ENCODE assay signal across 29 cellular contexts in the genomic region with DNA sequence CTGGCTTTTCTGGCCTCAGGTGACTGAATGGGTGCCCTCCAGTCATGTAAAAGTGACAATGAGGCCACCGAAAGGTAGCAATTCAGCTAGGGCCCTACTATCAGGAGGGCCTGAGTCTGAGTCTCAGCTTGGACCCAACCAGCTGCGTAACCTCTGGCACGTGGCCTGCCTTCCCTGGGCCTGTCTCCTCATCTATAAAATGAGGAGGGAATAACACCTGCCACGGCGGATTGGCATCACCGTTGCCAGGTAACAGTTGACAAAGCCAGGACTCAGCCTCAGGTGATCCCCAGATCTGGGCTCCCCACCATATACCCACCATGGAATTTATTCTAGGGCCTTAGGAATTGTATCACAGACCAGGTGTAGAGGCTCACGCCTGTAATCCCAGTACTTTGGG.
"Had no signal": no experiment of that assay in that cellular context is flagged by ENCODE, and none has a peak within 500 bp of the region (broad histone marks: within the 10 kb centered on the region; RNA-seq: fewer than 3 reads in every experiment).

No MANE protein-coding gene starts in this region.

- H3K27me3 ChIP-seq: ascending aorta, cardiac muscle cell, SJCRH30 had no signal

- H3K27me3 Mint-ChIP-seq: activated CD8-positive, alpha-beta T cell treated with anti-CD3 and anti-CD28 coated beads for 36 hours; activated naive CD4-positive, alpha-beta T cell treated with anti-CD3 and anti-CD28 coated beads, Interleukin-2, amount 50 U/mL, for 24 hours; activated naive CD8-positive, alpha-beta T cell treated with anti-CD3 and anti-CD28 coated beads, Interleukin-2, amount 10 ng/mL, durations not matched to agents 7 days and 5 days; activated T-helper 17 cell treated with anti-CD3 and anti-CD28 coated beads, Interleukin-2, amount 50 U/mL, for 72 hours had no signal

- H3K4me3 ChIP-seq: ascending aorta, cardiac muscle cell, SJCRH30, SK-N-MC had no signal

- H3K36me3 Mint-ChIP-seq: activated naive CD8-positive, alpha-beta T cell treated with anti-CD3 and anti-CD28 coated beads, Interleukin-2, amount 10 ng/mL, durations not matched to agents 7 days and 5 days had no signal

- H3K9me3 Mint-ChIP-seq: activated CD8-positive, alpha-beta T cell treated with anti-CD3 and anti-CD28 coated beads for 36 hours; activated naive CD4-positive, alpha-beta T cell treated with anti-CD3 and anti-CD28 coated beads, Interleukin-2, amount 50 U/mL, for 24 hours; activated naive CD8-positive, alpha-beta T cell treated with anti-CD3 and anti-CD28 coated beads, Interleukin-2, amount 10 ng/mL, durations not matched to agents 7 days and 5 days; activated T-cell treated with anti-CD3 and anti-CD28 coated beads, Interleukin-2, amount 50 U/mL, for 72 hours; activated T-helper 17 cell treated with anti-CD3 and anti-CD28 coated beads, Interleukin-2, amount 50 U/mL, for 72 hours had no signal

- H3K27ac Mint-ChIP-seq: activated CD8-positive, alpha-beta T cell treated with anti-CD3 and anti-CD28 coated beads for 36 hours; activated naive CD4-positive, alpha-beta T cell treated with anti-CD3 and anti-CD28 coated beads, Interleukin-2, amount 50 U/mL, for 24 hours; activated naive CD8-positive, alpha-beta T cell treated with anti-CD3 and anti-CD28 coated beads, Interleukin-2, amount 10 ng/mL, durations not matched to agents 7 days and 5 days; activated T-cell treated with anti-CD3 and anti-CD28 coated beads, Interleukin-2, amount 50 U/mL, for 72 hours; activated T-helper 17 cell treated with anti-CD3 and anti-CD28 coated beads, Interleukin-2, amount 50 U/mL, for 72 hours had no signal

- H3K36me3 ChIP-seq: cardiac muscle cell, SJCRH30 had no signal

- H3K4me2 ChIP-seq: KMS-11 had no signal

- H3K4me1 Mint-ChIP-seq: activated naive CD4-positive, alpha-beta T cell treated with anti-CD3 and anti-CD28 coated beads, Interleukin-2, amount 50 U/mL, for 24 hours; activated naive CD8-positive, alpha-beta T cell treated with anti-CD3 and anti-CD28 coated beads, Interleukin-2, amount 10 ng/mL, durations not matched to agents 7 days and 5 days; activated T-helper 17 cell treated with anti-CD3 and anti-CD28 coated beads, Interleukin-2, amount 50 U/mL, for 72 hours had no signal

- H3K9me3 ChIP-seq: ascending aorta, SJCRH30 had no signal

- H3K27ac ChIP-seq: ascending aorta, cardiac muscle cell, KMS-11, SJCRH30, SK-N-MC, WERI-Rb-1 had no signal

- H3K4me1 ChIP-seq: SJCRH30 had no signal

- H3K4me3 Mint-ChIP-seq: activated CD8-positive, alpha-beta T cell treated with anti-CD3 and anti-CD28 coated beads for 36 hours; activated naive CD4-positive, alpha-beta T cell treated with anti-CD3 and anti-CD28 coated beads, Interleukin-2, amount 50 U/mL, for 24 hours; activated naive CD8-positive, alpha-beta T cell treated with anti-CD3 and anti-CD28 coated beads, Interleukin-2, amount 10 ng/mL, durations not matched to agents 7 days and 5 days; activated T-cell treated with anti-CD3 and anti-CD28 coated beads, Interleukin-2, amount 50 U/mL, for 72 hours; activated T-helper 17 cell treated with anti-CD3 and anti-CD28 coated beads, Interleukin-2, amount 50 U/mL, for 72 hours had no signal

- DNase-seq: activated CD4-positive, alpha-beta T cell treated with anti-CD3 and anti-CD28 coated beads for 1 hour; activated CD4-positive, alpha-beta T cell treated with anti-CD3 and anti-CD28 coated beads for 48 hours; activated CD4-positive, CD25-positive, alpha-beta regulatory T cell; activated CD8-positive, alpha-beta T cell treated with anti-CD3 and anti-CD28 coated beads for 36 hours; activated gamma-delta T cell; activated naive CD4-positive, alpha-beta T cell treated with Interleukin-2 at 50 U/mL for 16 hours; activated naive CD8-positive, alpha-beta T cell treated with anti-CD3 and anti-CD28 coated beads, Interleukin-2, amount 10 ng/mL, durations not matched to agents 7 days and 5 days; activated T-cell treated with anti-CD3 and anti-CD28 coated beads, Interleukin-2, amount 50 U/mL, for 1 hour; activated T-cell treated with anti-CD3 and anti-CD28 coated beads, Interleukin-2, amount 50 U/mL, for 72 hours; amygdala; MM.1S; MV-4-11; NCI-H1092; NCI-H146; NCI-H187; NCI-H2029 treated with DMSO at 0.1 percent for 48 hours; NCI-H2107; NCI-H226; NCI-H524 treated with DMSO at 0.1 percent for 48 hours; SHP77; SJCRH30; T1000; WERI-Rb-1 had no signal
